ENCODE assay signal across 2 cellular contexts in the genomic region with DNA sequence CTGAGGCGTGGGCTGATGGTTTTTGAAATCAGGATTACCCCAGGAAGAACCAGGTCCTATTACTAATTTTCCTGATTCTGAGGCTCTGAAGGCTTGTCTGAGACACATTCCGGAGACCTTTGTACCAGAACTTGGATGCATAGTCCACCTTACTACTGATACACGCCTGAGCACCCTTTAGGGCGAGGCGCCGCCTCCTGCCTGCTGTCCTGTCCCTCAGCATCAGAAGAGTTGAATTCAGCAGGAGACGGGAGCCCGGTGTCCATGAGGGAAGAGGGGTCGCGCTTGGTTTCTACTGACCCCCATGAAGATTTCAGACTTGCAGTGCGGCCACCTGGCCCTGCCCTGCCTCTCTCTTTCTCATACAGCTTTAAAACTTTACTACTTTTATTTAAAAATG.
TF ChIP-seq lines count a peak whose summit lies in the region.

No MANE protein-coding gene starts in this region.

TF ChIP-seq in WTC11, 78 proteins besides CTCF, POLR2A, EP300 and RAD21 (continued from another document):
- TF ChIP-seq RORB (CRISPR knock-in tag; IDR thresholded peaks at IDR 0.05), result no peak
- no peak for TF ChIP-seq CBFB (CRISPR knock-in tag; IDR thresholded peaks at IDR 0.05; ENCODE audit: low read depth)
- no peak for TF ChIP-seq NR2C2 (CRISPR knock-in tag; IDR thresholded peaks at IDR 0.05)
- no peak for TF ChIP-seq PRRX2 (CRISPR knock-in tag; IDR thresholded peaks at IDR 0.05)
- no peak for TF ChIP-seq NR3C1 (CRISPR knock-in tag; conservative IDR thresholded peaks at IDR 0.05; ENCODE audit: low read depth)
- no peak for TF ChIP-seq NFE2L1 (CRISPR knock-in tag; IDR thresholded peaks at IDR 0.05)
- TF ChIP-seq ZNF263 (CRISPR knock-in tag; IDR thresholded peaks at IDR 0.05; ENCODE audit: low read depth), result no peak
- no peak for TF ChIP-seq JAZF1 (CRISPR knock-in tag; IDR thresholded peaks at IDR 0.05)
- TF ChIP-seq ZNF396 (CRISPR knock-in tag; IDR thresholded peaks at IDR 0.05; ENCODE audit: borderline replicate concordance), result no peak
- TF ChIP-seq, protein P1, sequence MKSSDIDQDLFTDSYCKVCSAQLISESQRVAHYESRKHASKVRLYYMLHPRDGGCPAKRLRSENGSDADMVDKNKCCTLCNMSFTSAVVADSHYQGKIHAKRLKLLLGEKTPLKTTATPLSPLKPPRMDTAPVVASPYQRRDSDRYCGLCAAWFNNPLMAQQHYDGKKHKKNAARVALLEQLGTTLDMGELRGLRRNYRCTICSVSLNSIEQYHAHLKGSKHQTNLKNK (CRISPR knock-in tag; IDR thresholded peaks at IDR 0.05), result no peak

TF ChIP-seq in endothelial cell of umbilical vein, 7 proteins besides CTCF, POLR2A, EP300 and RAD21 (continued from another document):
- TF ChIP-seq, protein P2, sequence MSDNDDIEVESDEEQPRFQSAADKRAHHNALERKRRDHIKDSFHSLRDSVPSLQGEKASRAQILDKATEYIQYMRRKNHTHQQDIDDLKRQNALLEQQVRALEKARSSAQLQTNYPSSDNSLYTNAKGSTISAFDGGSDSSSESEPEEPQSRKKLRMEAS (IDR thresholded peaks at IDR 0.05; ENCODE audit: insufficient read depth, insufficient read length), result no peak
- TF ChIP-seq EZH2 (IDR thresholded peaks at IDR 0.05; ENCODE audit: borderline replicate concordance, low read depth, low read length, severe bottlenecking) (no peak), MYC (IDR thresholded peaks at IDR 0.05; ENCODE audit: low read depth, low read length) (no peak)
